In genomic region chr2:14910659-14911058, GRCh38 we compare ENCODE assay signal across 1 cellular context.
TF ChIP-seq lines count a peak whose summit lies in the region.

No MANE protein-coding gene starts in this region.

TF ChIP-seq in GM23338, 12 proteins besides CTCF, POLR2A, EP300 and RAD21 (continued from another document):
- TF ChIP-seq POLR2AphosphoS5 (IDR thresholded peaks at IDR 0.05; ENCODE audit: low read depth): no peak
- no peak for TF ChIP-seq CREB1 (CRISPR knock-in tag; IDR thresholded peaks at IDR 0.05; ENCODE audit: low read depth)
- TF ChIP-seq EZH2phosphoT487 (IDR thresholded peaks at IDR 0.05; ENCODE audit: unreplicated experiment): no peak
- no peak for TF ChIP-seq EZH2 (IDR thresholded peaks at IDR 0.05; ENCODE audit: low read depth, unreplicated experiment)
